In genomic region chrX:86964321-86964720, GRCh38 we compare ENCODE assay signal across 11 cellular contexts.
"Had no signal": no experiment of that assay in that cellular context is flagged by ENCODE, and none has a peak within 500 bp of the region (broad histone marks: within the 10 kb centered on the region; RNA-seq: fewer than 3 reads in every experiment).

No MANE protein-coding gene starts in this region.

- ATAC-seq: GM23338, HCT116 had no signal

- H3K4me2 ChIP-seq: GM23338 had no signal

- FAIRE-seq: H1, H54 had no signal

- H3K36me3 ChIP-seq: HAP-1 had no signal

- H3K27ac ChIP-seq: GM23248 had no signal

- H3K4me3 ChIP-seq: GM23248, GM23338, HAP-1 had no signal

- DNase-seq: GM23248, GOT3, H7, H9, HCEC 1CT, HFFc6 had no signal

- H3K9me3 ChIP-seq: HAP-1 had no signal
